ENCODE assay signal across 1 cellular context in genomic region chr17:30831663-30832437, GRCh38.
A peak's percentile ranks its signal among the peaks of the same experiment; 100 is the strongest.
TF ChIP-seq lines count a peak whose summit lies in the region.

A gene with protein sequence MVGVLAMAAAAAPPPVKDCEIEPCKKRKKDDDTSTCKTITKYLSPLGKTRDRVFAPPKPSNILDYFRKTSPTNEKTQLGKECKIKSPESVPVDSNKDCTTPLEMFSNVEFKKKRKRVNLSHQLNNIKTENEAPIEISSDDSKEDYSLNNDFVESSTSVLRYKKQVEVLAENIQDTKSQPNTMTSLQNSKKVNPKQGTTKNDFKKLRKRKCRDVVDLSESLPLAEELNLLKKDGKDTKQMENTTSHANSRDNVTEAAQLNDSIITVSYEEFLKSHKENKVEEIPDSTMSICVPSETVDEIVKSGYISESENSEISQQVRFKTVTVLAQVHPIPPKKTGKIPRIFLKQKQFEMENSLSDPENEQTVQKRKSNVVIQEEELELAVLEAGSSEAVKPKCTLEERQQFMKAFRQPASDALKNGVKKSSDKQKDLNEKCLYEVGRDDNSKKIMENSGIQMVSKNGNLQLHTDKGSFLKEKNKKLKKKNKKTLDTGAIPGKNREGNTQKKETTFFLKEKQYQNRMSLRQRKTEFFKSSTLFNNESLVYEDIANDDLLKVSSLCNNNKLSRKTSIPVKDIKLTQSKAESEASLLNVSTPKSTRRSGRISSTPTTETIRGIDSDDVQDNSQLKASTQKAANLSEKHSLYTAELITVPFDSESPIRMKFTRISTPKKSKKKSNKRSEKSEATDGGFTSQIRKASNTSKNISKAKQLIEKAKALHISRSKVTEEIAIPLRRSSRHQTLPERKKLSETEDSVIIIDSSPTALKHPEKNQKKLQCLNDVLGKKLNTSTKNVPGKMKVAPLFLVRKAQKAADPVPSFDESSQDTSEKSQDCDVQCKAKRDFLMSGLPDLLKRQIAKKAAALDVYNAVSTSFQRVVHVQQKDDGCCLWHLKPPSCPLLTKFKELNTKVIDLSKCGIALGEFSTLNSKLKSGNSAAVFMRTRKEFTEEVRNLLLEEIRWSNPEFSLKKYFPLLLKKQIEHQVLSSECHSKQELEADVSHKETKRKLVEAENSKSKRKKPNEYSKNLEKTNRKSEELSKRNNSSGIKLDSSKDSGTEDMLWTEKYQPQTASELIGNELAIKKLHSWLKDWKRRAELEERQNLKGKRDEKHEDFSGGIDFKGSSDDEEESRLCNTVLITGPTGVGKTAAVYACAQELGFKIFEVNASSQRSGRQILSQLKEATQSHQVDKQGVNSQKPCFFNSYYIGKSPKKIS (N-terminal part only) (plus strand): TSS chr17:30831966. CDS start chr17:30832348, 382 bp downstream.

TF ChIP-seq in K562, 482 proteins besides CTCF, POLR2A, EP300 and RAD21 (continued from another document and continues in another):
- TF ChIP-seq ZNF175 (CRISPR knock-in tag; IDR thresholded peaks at IDR 0.05; ENCODE audit: low read depth) (no peak), ILF3 (IDR thresholded peaks at IDR 0.05; ENCODE audit: borderline replicate concordance) (no peak), IRF9 (tag; IDR thresholded peaks at IDR 0.05) (no peak), MGA (IDR thresholded peaks at IDR 0.05) (peak; percentile 72), ATF7 (IDR thresholded peaks at IDR 0.05) (peak; percentile 62; the same call in 1 of the 2 replicates), SOX6 (IDR thresholded peaks at IDR 0.05) (peak; percentile 69), KLF16 (IDR thresholded peaks at IDR 0.05) (peak; percentile 77), CC2D1A (IDR thresholded peaks at IDR 0.05) (no peak), FOS (IDR thresholded peaks at IDR 0.05; ENCODE audit: extremely low read depth, insufficient read length) (no peak), ZFPM2 (CRISPR knock-in tag; IDR thresholded peaks at IDR 0.05) (no peak), FOXP1 (CRISPR knock-in tag; IDR thresholded peaks at IDR 0.05) (peak; percentile 42; the same call in 1 of the 2 replicates), KAT7 (CRISPR knock-in tag; IDR thresholded peaks at IDR 0.05; ENCODE audit: borderline replicate concordance) (no peak), TFAP4 (CRISPR knock-in tag; IDR thresholded peaks at IDR 0.05; ENCODE audit: borderline replicate concordance) (peak; percentile 54; the same call in 1 of the 2 replicates), TAF9B (IDR thresholded peaks at IDR 0.05; ENCODE audit: partially characterized antibody) (peak; percentile 23), ZBTB1 (CRISPR knock-in tag; IDR thresholded peaks at IDR 0.05; ENCODE audit: borderline replicate concordance, low read depth) (no peak), TEAD2 (tag; IDR thresholded peaks at IDR 0.05) (no peak), ZNF551 (CRISPR knock-in tag; IDR thresholded peaks at IDR 0.05) (no peak), CTBP1 (IDR thresholded peaks at IDR 0.05; ENCODE audit: borderline replicate concordance) (peak; percentile 28; the same call in 1 of the 2 replicates), ZNF121 (CRISPR knock-in tag; conservative IDR thresholded peaks at IDR 0.05) (no peak), ZNF780A (CRISPR knock-in tag; IDR thresholded peaks at IDR 0.05) (no peak), U2AF1 (optimal IDR thresholded peaks at IDR 0.05; ENCODE audit: low read depth, low read length) (no peak), SPI1 (IDR thresholded peaks at IDR 0.05; ENCODE audit: borderline replicate concordance, low read depth, low read length) (no peak), MIER1 (IDR thresholded peaks at IDR 0.05; ENCODE audit: low read depth) (no peak), PTBP1 (IDR thresholded peaks at IDR 0.05; ENCODE audit: low read depth, low read length) (0 out of 2 replicates have a peak, but pooled peaks have one; percentile 2), STAT5B (CRISPR knock-in tag; IDR thresholded peaks at IDR 0.05) (no peak), ZNF316 (IDR thresholded peaks at IDR 0.05) (no peak; the same call in 1 of the 2 replicates), ZNF311 (CRISPR knock-in tag; IDR thresholded peaks at IDR 0.05) (no peak), JUNB (CRISPR knock-in tag; conservative IDR thresholded peaks at IDR 0.05) (no peak), MYNN (IDR thresholded peaks at IDR 0.05) (no peak), MYNN (CRISPR knock-in tag; IDR thresholded peaks at IDR 0.05) (no peak), ZNF586 (CRISPR knock-in tag; conservative IDR thresholded peaks at IDR 0.05) (no peak)
